Comparison of ENCODE assay signal across 25 cellular contexts in the genomic region with DNA sequence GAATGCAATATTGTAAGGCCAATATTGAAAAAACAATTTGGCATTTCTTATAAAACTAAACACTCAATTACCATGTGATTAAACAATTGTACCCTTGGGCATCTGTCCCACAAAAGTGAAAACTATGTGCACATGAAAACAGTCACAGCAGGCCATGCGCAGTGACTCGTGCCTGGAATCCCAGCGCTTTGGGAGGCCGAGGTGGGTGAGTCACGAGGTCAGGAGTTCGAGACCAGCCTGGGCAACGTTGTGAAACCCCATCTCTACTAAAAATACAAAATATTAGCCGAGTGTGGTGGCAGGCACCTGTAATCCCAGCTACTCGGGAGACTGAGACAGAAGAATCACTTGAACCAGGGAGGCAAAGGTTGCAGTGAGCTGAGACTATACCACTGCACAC.
"Had no signal": no experiment of that assay in that cellular context is flagged by ENCODE, and none has a peak within 500 bp of the region (broad histone marks: within the 10 kb centered on the region; RNA-seq: fewer than 3 reads in every experiment).

No MANE protein-coding gene starts in this region.

- H3K36me3 ChIP-seq: SJSA1 had no signal

- ATAC-seq: HepG2 had no signal

- H3K27me3 ChIP-seq: SJSA1 had no signal

- DNase-seq: IMR-90, Karpas-422, KG1, MV-4-11, NCI-H1048, NCI-H1105 treated with DMSO at 0.1 percent for 48 hours, NCI-H1417 treated with DMSO at 0.1 percent for 48 hours, NCI-H146, NCI-H187, NCI-H2029, NCI-H2081 treated with DMSO at 0.1 percent for 48 hours, NCI-H2171, NCI-H226, NCI-H446, NCI-H510A, NCI-H524 treated with DMSO at 0.1 percent for 48 hours, NCI-H69, NCI-H774, Right ventricle myocardium superior, RPMI8226, SIG-M5 had no signal

- H3K4me1 ChIP-seq: SJSA1 had no signal

- H3K27ac ChIP-seq: SJSA1, SK-N-MC had no signal

- H3K9me3 ChIP-seq: SJSA1 had no signal

- H3K4me3 ChIP-seq: SJSA1, SK-N-MC had no signal

- FAIRE-seq: HepG2, RCC 7860 had no signal
